In genomic region chr12:114499338-114499737, GRCh38 we compare ENCODE assay signal across 24 cellular contexts.
DNase-seq lines count a peak whose midpoint lies in the region; ATAC-seq and TF ChIP-seq lines count a peak whose summit lies in the region.
"Had no signal": no experiment of that assay in that cellular context is flagged by ENCODE, and none has a peak within 500 bp of the region (broad histone marks: within the 10 kb centered on the region; RNA-seq: fewer than 3 reads in every experiment).

No MANE protein-coding gene starts in this region.

- peaks cover 27% of the 10 kb centered on the region for H3K27me3 ChIP-seq in foreskin keratinocyte
- H3K27me3 ChIP-seq: SJSA1 had no signal

- TF ChIP-seq CTCF in foreskin keratinocyte (conservative IDR thresholded peaks at IDR 0.05), result no peak

- DNase-seq in AG20443 (ENCODE audit: low spot score) (peak; percentile 56), EH (ENCODE audit: low read depth) (peak; percentile 63), RPMI7951 (ENCODE audit: low read depth) (peak; percentile 10), foreskin keratinocyte (no peak), NCI-H226 (no peak), SHP77 (lab: John Stamatoyannopoulos, UW) (no peak)
- DNase-seq: AML-193; Calu3; CD8-positive, alpha-beta memory T cell; DMS53; HFFc6; KBM-7; NCI-H1092 treated with DMSO at 0.1 percent for 48 hours; NCI-H1436 treated with DMSO at 0.1 percent for 48 hours; NCI-H1930; NCI-H345; NCI-H524; NCI-H82 had no signal

- ATAC-seq in foreskin keratinocyte (peak; percentile 11), GM18511 (IDR thresholded peaks at IDR 0.05; ENCODE audit: unreplicated experiment) (no peak)
- ATAC-seq: HepG2, Panc1 had no signal

- H3K27ac ChIP-seq in foreskin keratinocyte, result no peak overlapping the region
- H3K27ac ChIP-seq: C4-2B, HL-60, SJSA1 had no signal

- no peaks in the 10 kb centered on the region for H3K4me1 ChIP-seq in foreskin keratinocyte
- H3K4me1 ChIP-seq: SJSA1 had no signal

Comparison
In these comparisons a context has a peak if more than half of its experiments do, and no peak if none do; other contexts are left out.
1. DNase-seq: peak in AG20443 (single experiment), EH (single experiment) and RPMI7951 (single experiment); none in foreskin keratinocyte (0 of 2), NCI-H226 (single experiment) and SHP77 (0 of 2).